ENCODE assay signal across 24 cellular contexts in genomic region chr13:20968745-20969144, GRCh38.
DNase-seq lines count a peak whose midpoint lies in the region; ATAC-seq, FAIRE-seq and TF ChIP-seq lines count a peak whose summit lies in the region.
"Had no signal": no experiment of that assay in that cellular context is flagged by ENCODE, and none has a peak within 500 bp of the region (broad histone marks: within the 10 kb centered on the region; RNA-seq: fewer than 3 reads in every experiment).

No MANE protein-coding gene starts in this region.

- H3K36me3 Mint-ChIP-seq in astrocyte (ENCODE audit: low read depth, unreplicated experiment) (peaks cover 4% of the 10 kb centered on the region), T-helper 17 cell (ENCODE audit: low read depth) (no peaks in the 10 kb centered on the region)
- H3K36me3 Mint-ChIP-seq in stimulated activated effector memory CD8-positive, alpha-beta T cell treated with anti-CD3 and anti-CD28 coated beads, Interleukin-12 subunit alpha, Interleukin-12 subunit beta, amount 100 ng/mL, for 72 hours: peaks cover 10% of the 10 kb centered on the region

- TF ChIP-seq EP300 in HepG2 (IDR thresholded peaks at IDR 0.05; ENCODE audit: low read depth in 2 of 2, low read length in 2 of 2): no peak
- TF ChIP-seq EP300 in HepG2 (CRISPR knock-in tag; IDR thresholded peaks at IDR 0.05; ENCODE audit: borderline replicate concordance): no peak

- peaks cover 7% of the 10 kb centered on the region for H3K4me1 Mint-ChIP-seq in astrocyte (ENCODE audit: low read depth, unreplicated experiment)
- peaks cover 13% of the 10 kb centered on the region for H3K4me1 Mint-ChIP-seq in stimulated activated effector memory CD8-positive, alpha-beta T cell treated with anti-CD3 and anti-CD28 coated beads, Interleukin-12 subunit alpha, Interleukin-12 subunit beta, amount 100 ng/mL, for 72 hours
- H3K4me1 Mint-ChIP-seq in T-helper 17 cell: peaks cover 13% of the 10 kb centered on the region
- H3K4me1 Mint-ChIP-seq: central memory CD8-positive, alpha-beta T cell had no signal

- in situ Hi-C loops in HepG2 (cut with HindIII; ENCODE audit: extremely low pct_ligation_motif_present, low pct_unique_long_range_greater_than_20kb): no loop called here

- no peak overlapping the region for H3K9ac ChIP-seq in HepG2 (ENCODE audit: insufficient read depth, low read depth, low read length)
- H3K9ac ChIP-seq in astrocyte (ENCODE audit: low read length): no peak overlapping the region
- H3K9ac ChIP-seq: parathyroid adenoma had no signal

- TF ChIP-seq POLR2A in HepG2 (IDR thresholded peaks at IDR 0.05; ENCODE audit: insufficient read depth in 1 of 2, low read depth in 2 of 2, low read length in 2 of 2): no peak
- no peak for TF ChIP-seq POLR2A in right lobe of liver (IDR thresholded peaks at IDR 0.05)

- BruUV-seq in HepG2 (replicated peaks; lab: Mats Ljungman, UMichigan): no TSS peak

- H3K27me3 ChIP-seq in HepG2 (ENCODE audit: control insufficient read depth in 1 of 2, insufficient read depth in 2 of 2, low read length in 2 of 2) (no peaks in the 10 kb centered on the region), right lobe of liver (no peaks in the 10 kb centered on the region), astrocyte (ENCODE audit: insufficient read depth, low read length) (no peaks in the 10 kb centered on the region)
- H3K27me3 ChIP-seq: stomach, tibial nerve had no signal

- H3K4me3 ChIP-seq in HepG2 (replicated peaks in 1 of 3; ENCODE audit: insufficient read depth in 1 of 3, low read depth in 2 of 3, low read length in 3 of 3) (no peak overlapping the region), right lobe of liver (no peak overlapping the region), astrocyte (ENCODE audit: insufficient read depth, low read depth, low read length) (no peak overlapping the region)
- H3K4me3 ChIP-seq: lower lobe of right lung, mucosa of descending colon, stomach, tibial nerve had no signal

- peaks cover 3 to 7% of the 10 kb centered on the region in 2 experiments; a peak in 3 of 5 replicates for H3K36me3 ChIP-seq in HepG2 (replicated peaks in 1 of 2; ENCODE audit: control insufficient read depth in 1 of 2, insufficient read depth in 2 of 2, low read length in 2 of 2)
- H3K36me3 ChIP-seq in right lobe of liver: peaks cover 0 to 9% (median 1%) of the 10 kb centered on the region in 4 donors
- H3K36me3 ChIP-seq in astrocyte (ENCODE audit: insufficient read depth, low read length): peaks cover 4% of the 10 kb centered on the region

- H3K4me3 Mint-ChIP-seq in astrocyte (ENCODE audit: unreplicated experiment) (no peak overlapping the region), T-helper 17 cell (no peak overlapping the region)
- peak overlapping the region; percentile 46 for H3K4me3 Mint-ChIP-seq in stimulated activated effector memory CD8-positive, alpha-beta T cell treated with anti-CD3 and anti-CD28 coated beads, Interleukin-12 subunit alpha, Interleukin-12 subunit beta, amount 100 ng/mL, for 72 hours
- H3K4me3 Mint-ChIP-seq: central memory CD8-positive, alpha-beta T cell had no signal

- H3K79me2 ChIP-seq in HepG2 (ENCODE audit: insufficient read depth, low read length): no peaks in the 10 kb centered on the region
- H3K79me2 ChIP-seq in astrocyte (ENCODE audit: insufficient read depth, low read length): no peaks in the 10 kb centered on the region
- H3K79me2 ChIP-seq: parathyroid adenoma had no signal

- H3K27me3 Mint-ChIP-seq in astrocyte (ENCODE audit: low read depth, unreplicated experiment): no peaks in the 10 kb centered on the region
- peaks cover 12% of the 10 kb centered on the region for H3K27me3 Mint-ChIP-seq in T-helper 17 cell

- CTCF ChIA-PET in HepG2 (lab: Yijun Ruan, JAX; ENCODE audit: low intra/inter-chr PET ratio, low total read pairs): no interaction called here

- H3K4me2 ChIP-seq in HepG2 (ENCODE audit: low read depth, low read length): no peak overlapping the region
- H3K4me2 ChIP-seq in astrocyte (ENCODE audit: low read length): no peak overlapping the region

- peaks cover 24% of the 10 kb centered on the region for H3K4me1 ChIP-seq in HepG2 (ENCODE audit: insufficient read depth, low read length)
- no peaks in the 10 kb centered on the region for H3K4me1 ChIP-seq in right lobe of liver
- H3K4me1 ChIP-seq in astrocyte (ENCODE audit: insufficient read depth, low read length): no peaks in the 10 kb centered on the region
- H3K4me1 ChIP-seq: lower lobe of right lung, parathyroid adenoma, stomach, tibial nerve had no signal

- H3K27ac ChIP-seq in HepG2 (ENCODE audit: extremely low read length, insufficient read depth, low read length) (no peak overlapping the region), right lobe of liver (no peak overlapping the region), astrocyte (ENCODE audit: low read depth, low read length) (no peak overlapping the region)
- H3K27ac ChIP-seq: lower lobe of right lung, parathyroid adenoma, stomach, tibial nerve had no signal

- no peaks in the 10 kb centered on the region for H3K9me3 Mint-ChIP-seq in astrocyte (ENCODE audit: unreplicated experiment)
- H3K9me3 Mint-ChIP-seq in stimulated activated effector memory CD8-positive, alpha-beta T cell treated with anti-CD3 and anti-CD28 coated beads, Interleukin-12 subunit alpha, Interleukin-12 subunit beta, amount 100 ng/mL, for 72 hours: no peaks in the 10 kb centered on the region
- H3K9me3 Mint-ChIP-seq: central memory CD8-positive, alpha-beta T cell had no signal

- WGBS in HepG2 (ENCODE audit: low lambda C conversion rate): 83% methylated on average over 2 of the region's 2 CpGs
- WGBS in right lobe of liver (ENCODE audit: insufficient coverage, low coverage, low lambda C conversion rate, missing lambda C conversion rate): 51% methylated on average over 2 of the region's 2 CpGs

- no peaks in the 10 kb centered on the region for H3K9me3 ChIP-seq in HepG2 (ENCODE audit: low read length)
- no peaks in the 10 kb centered on the region for H3K9me3 ChIP-seq in right lobe of liver
- no peaks in the 10 kb centered on the region for H3K9me3 ChIP-seq in astrocyte (ENCODE audit: insufficient read depth, low read depth, low read length)
- no peaks in the 10 kb centered on the region for H3K9me3 ChIP-seq in T-helper 17 cell (ENCODE audit: control insufficient read depth, low read length, poor library complexity, severe bottlenecking)
- H3K9me3 ChIP-seq: lower lobe of right lung, mucosa of descending colon, stomach, tibial nerve had no signal

- DNase-seq in HepG2 (ENCODE audit: low spot score) (no peak), right lobe of liver (no peak), astrocyte (ENCODE audit: low read depth) (no peak), KG1 (lab: John Stamatoyannopoulos, UW) (no peak), NCI-H1048 (lab: John Stamatoyannopoulos, UW) (no peak), T-helper 17 cell (no peak)
- no peak for DNase-seq in stimulated activated effector memory CD8-positive, alpha-beta T cell treated with anti-CD3 and anti-CD28 coated beads, Interleukin-12 subunit alpha, Interleukin-12 subunit beta, amount 100 ng/mL, for 72 hours (ENCODE audit: low spot score in 2 of 2)
- DNase-seq: activated CD4-positive, alpha-beta T cell treated with anti-CD3 and anti-CD28 coated beads, Interleukin-2, amount 50 U/mL, for 4 hours; activated naive CD4-positive, alpha-beta T cell treated with anti-CD3 and anti-CD28 coated beads, Interleukin-2, amount 50 U/mL, for 16 hours; Kasumi-1; lower lobe of right lung; mucosa of descending colon; NCI-H2081 treated with DMSO at 0.1 percent for 48 hours; NCI-H774; stimulated activated CD4-positive, alpha-beta T cell treated with anti-CD3 and anti-CD28 coated beads, Interleukin-4, amount 100 ng/mL, for 4 hours; stomach; T-helper 9 cell had no signal

- POLR2A ChIA-PET in HepG2 (lab: Yijun Ruan, JAX): no interaction called here

- H2AFZ ChIP-seq in HepG2 (ENCODE audit: low read length) (no peak overlapping the region), astrocyte (ENCODE audit: low read depth, low read length) (no peak overlapping the region)
- H2AFZ ChIP-seq: parathyroid adenoma had no signal

- intact Hi-C loops in HepG2 (cut with micrococcal nuclease; ENCODE audit: unreplicated experiment): no loop called here
- intact Hi-C loops in right lobe of liver (cut with DNase I): no loop called here

- TF ChIP-seq RAD21 in HepG2 (CRISPR knock-in tag; IDR thresholded peaks at IDR 0.05): no peak

- no peaks in the 10 kb centered on the region for H4K20me1 ChIP-seq in HepG2 (ENCODE audit: insufficient read depth, low read length)
- no peaks in the 10 kb centered on the region for H4K20me1 ChIP-seq in astrocyte (ENCODE audit: insufficient read depth, low read length)

- no peak for FAIRE-seq in HepG2 (lab: Jason Lieb, UNC)
- no peak for FAIRE-seq in astrocyte (lab: Jason Lieb, UNC)
- FAIRE-seq: GM18507 had no signal

- TF ChIP-seq CTCF in HepG2 (CRISPR knock-in tag; IDR thresholded peaks at IDR 0.05) (no peak), right lobe of liver (IDR thresholded peaks at IDR 0.05) (no peak), astrocyte (IDR thresholded peaks at IDR 0.05; ENCODE audit: insufficient read depth, low read depth, low read length) (no peak)

- H3K27ac Mint-ChIP-seq in astrocyte (ENCODE audit: unreplicated experiment) (peak overlapping the region; percentile 21), T-helper 17 cell (no peak overlapping the region)
- peak overlapping the region; percentile 22 for H3K27ac Mint-ChIP-seq in stimulated activated effector memory CD8-positive, alpha-beta T cell treated with anti-CD3 and anti-CD28 coated beads, Interleukin-12 subunit alpha, Interleukin-12 subunit beta, amount 100 ng/mL, for 72 hours

- no peak for ATAC-seq in HepG2
- ATAC-seq in right lobe of liver: no peak
- ATAC-seq in HG02610 (IDR thresholded peaks at IDR 0.05; ENCODE audit: unreplicated experiment): peak; percentile 32
- peak; percentile 56 for ATAC-seq in stimulated activated effector memory CD8-positive, alpha-beta T cell treated with anti-CD3 and anti-CD28 coated beads, Interleukin-12 subunit alpha, Interleukin-12 subunit beta, amount 100 ng/mL, for 72 hours
- no peak for ATAC-seq in T-helper 17 cell
- ATAC-seq: lower lobe of right lung, mucosa of descending colon, Right ventricle myocardium inferior, sciatic nerve had no signal

TF ChIP-seq in HepG2, 621 proteins besides CTCF, POLR2A, EP300 and RAD21:
- TF ChIP-seq ZNF317 (CRISPR knock-in tag; IDR thresholded peaks at IDR 0.05) (peak; percentile 48; the same call in 1 of the 2 replicates), ZNF713 (CRISPR knock-in tag; IDR thresholded peaks at IDR 0.05) (no peak)

Comparison
In these comparisons a context has a peak if more than half of its experiments do, and no peak if none do; other contexts are left out.
1. ATAC-seq: peak in HG02610 (single experiment) and stimulated activated effector memory CD8-positive, alpha-beta T cell treated with anti-CD3 and anti-CD28 coated beads, Interleukin-12 subunit alpha, Interleukin-12 subunit beta, amount 100 ng/mL, for 72 hours (single experiment); none in HepG2 (single experiment), right lobe of liver (0 of 4) and T-helper 17 cell (single experiment).